In genomic region chr5:171426680-171427079, GRCh38 we compare ENCODE assay signal across 22 cellular contexts. TPM values are rescaled to one million over a fixed set of nuclear protein-coding genes. Genes with fewer than 3 reads are reported as not detected.
A peak's percentile ranks its signal among the peaks of the same experiment; 100 is the strongest.
DNase-seq lines count a peak whose midpoint lies in the region; ATAC-seq, FAIRE-seq and TF ChIP-seq lines count a peak whose summit lies in the region.
"Had no signal": no experiment of that assay in that cellular context is flagged by ENCODE, and none has a peak within 500 bp of the region (broad histone marks: within the 10 kb centered on the region; RNA-seq: fewer than 3 reads in every experiment).

No MANE protein-coding gene starts in this region.

- in situ Hi-C loops in HepG2 (cut with HindIII; ENCODE audit: extremely low pct_ligation_motif_present, low pct_unique_long_range_greater_than_20kb), result loop anchor here (10.0 kb wide), 1 partner anchor 168 kb away; no protein-coding TSS in a partner anchor

- peak; percentile 13 for DNase-seq in Right ventricle myocardium superior
- DNase-seq in right cardiac atrium, result no peak
- no peak for DNase-seq in HepG2 (ENCODE audit: low spot score)
- no peak for DNase-seq in right lobe of liver
- DNase-seq in left lobe of liver (ENCODE audit: low spot score), result peak; percentile 14
- DNase-seq in smooth muscle cell (lab: John Stamatoyannopoulos, UW; ENCODE audit: unreplicated experiment), result no peak
- DNase-seq: AML-193; Calu3; CD8-positive, alpha-beta T cell; DMS79 treated with DMSO at 0.1 percent for 48 hours; GF-D8 had no signal

- WGBS in right cardiac atrium, result 88% methylated on average over 9 of the region's 9 CpGs
- WGBS in HepG2 (ENCODE audit: low lambda C conversion rate), result 44% methylated on average over 6 of the region's 9 CpGs
- 95% methylated on average over 7 of the region's 9 CpGs for WGBS in right lobe of liver (ENCODE audit: insufficient coverage, low coverage, low lambda C conversion rate, missing lambda C conversion rate)
- 97% methylated on average over 9 of the region's 9 CpGs for WGBS in smooth muscle cell (ENCODE audit: low lambda C conversion rate)

- FAIRE-seq in HepG2 (lab: Jason Lieb, UNC), result no peak
- FAIRE-seq: A549, D721Med, G401.6, GM12891, GM19239 had no signal

- no peak overlapping the region for H3K4me3 ChIP-seq in right cardiac atrium (ENCODE audit: low read length)
- no peak overlapping the region for H3K4me3 ChIP-seq in HepG2 (replicated peaks in 1 of 3; ENCODE audit: insufficient read depth in 1 of 3, low read depth in 2 of 3, low read length in 3 of 3)
- no peak overlapping the region for H3K4me3 ChIP-seq in right lobe of liver
- no peak overlapping the region for H3K4me3 ChIP-seq in smooth muscle cell
- H3K4me3 ChIP-seq: A549; BLaER1 treated with 17β-estradiol and CSF1 and Interleukin-3, amounts not matched to agents 10 nM and 100 nM had no signal

- H3K9ac ChIP-seq in HepG2 (ENCODE audit: insufficient read depth, low read depth, low read length), result no peak overlapping the region
- H3K9ac ChIP-seq in smooth muscle cell (ENCODE audit: low read depth), result no peak overlapping the region
- H3K9ac ChIP-seq: BLaER1 treated with 17β-estradiol and CSF1 and Interleukin-3, amounts not matched to agents 10 nM and 100 nM had no signal

- H3K9me3 ChIP-seq in right cardiac atrium (ENCODE audit: control insufficient read depth, low read length) (no peaks in the 10 kb centered on the region), HepG2 (ENCODE audit: low read length) (no peaks in the 10 kb centered on the region), right lobe of liver (no peaks in the 10 kb centered on the region), smooth muscle cell (replicated peaks; ENCODE audit: low read depth) (no peaks in the 10 kb centered on the region)
- H3K9me3 ChIP-seq: A549; BLaER1 treated with 17β-estradiol and CSF1 and Interleukin-3, amounts not matched to agents 10 nM and 100 nM; Caco-2 had no signal

- POLR2A ChIA-PET in HepG2 (lab: Yijun Ruan, JAX), result no interaction called here

- intact Hi-C loops in Right ventricle myocardium superior (cut with DNase I), result loop anchor here (10.0 kb wide), 1 partner anchor 198 kb away; no protein-coding TSS in a partner anchor
- intact Hi-C loops in right cardiac atrium (cut with DNase I), result loop anchor here (10.0 kb wide), 3 partner anchors 198 to 428 kb away; no protein-coding TSS in a partner anchor
- intact Hi-C loops in HepG2 (cut with micrococcal nuclease; ENCODE audit: unreplicated experiment), result no loop called here
- intact Hi-C loops in right lobe of liver (cut with DNase I), result no loop called here

- H3K79me2 ChIP-seq in HepG2 (ENCODE audit: insufficient read depth, low read length) (no peaks in the 10 kb centered on the region), smooth muscle cell (ENCODE audit: low read depth) (no peaks in the 10 kb centered on the region)

- no peak for ATAC-seq in Right ventricle myocardium superior (ENCODE audit: poor library complexity)
- no peak for ATAC-seq in right cardiac atrium
- ATAC-seq in HepG2, result no peak
- no peak for ATAC-seq in right lobe of liver
- no peak for ATAC-seq in left lobe of liver
- ATAC-seq in GM21786 (IDR thresholded peaks at IDR 0.05; ENCODE audit: unreplicated experiment), result no peak
- ATAC-seq: A549; CD8-positive, alpha-beta T cell had no signal

- no TSS peak for BruUV-seq in HepG2 (replicated peaks; lab: Mats Ljungman, UMichigan)

- no peak overlapping the region for H2AFZ ChIP-seq in HepG2 (ENCODE audit: low read length)
- H2AFZ ChIP-seq in smooth muscle cell (ENCODE audit: low read depth), result no peak overlapping the region

- H3K4me1 ChIP-seq in right cardiac atrium (ENCODE audit: control insufficient read depth, insufficient read depth, low read length) (no peaks in the 10 kb centered on the region), HepG2 (ENCODE audit: insufficient read depth, low read length) (no peaks in the 10 kb centered on the region), right lobe of liver (no peaks in the 10 kb centered on the region), smooth muscle cell (ENCODE audit: low read depth) (no peaks in the 10 kb centered on the region)
- H3K4me1 ChIP-seq: A549 had no signal

- CTCF ChIA-PET in HepG2 (lab: Yijun Ruan, JAX; ENCODE audit: low intra/inter-chr PET ratio, low total read pairs), result no interaction called here

- H3F3A ChIP-seq in smooth muscle cell (ENCODE audit: low read depth), result no peaks in the 10 kb centered on the region

- H3K4me2 ChIP-seq in HepG2 (ENCODE audit: low read depth, low read length) (no peak overlapping the region), smooth muscle cell (no peak overlapping the region)
- H3K4me2 ChIP-seq: A549; BLaER1 treated with 17β-estradiol and CSF1 and Interleukin-3, amounts not matched to agents 10 nM and 100 nM had no signal

- no peaks in the 10 kb centered on the region for H3K27me3 ChIP-seq in right cardiac atrium (ENCODE audit: control insufficient read depth, insufficient read depth)
- H3K27me3 ChIP-seq in HepG2 (ENCODE audit: control insufficient read depth in 1 of 2, insufficient read depth in 2 of 2, low read length in 2 of 2), result peaks cover 2 to 7% of the 10 kb centered on the region in 2 experiments; a peak in 3 of 5 replicates
- H3K27me3 ChIP-seq in right lobe of liver, result no peaks in the 10 kb centered on the region
- no peaks in the 10 kb centered on the region for H3K27me3 ChIP-seq in smooth muscle cell (ENCODE audit: low read depth)

- H3K27ac ChIP-seq in right cardiac atrium (ENCODE audit: low read length) (no peak overlapping the region), HepG2 (ENCODE audit: extremely low read length, insufficient read depth, low read length) (no peak overlapping the region), right lobe of liver (no peak overlapping the region), smooth muscle cell (ENCODE audit: low read depth) (no peak overlapping the region)
- H3K27ac ChIP-seq: 22Rv1; A549; BLaER1 treated with 17β-estradiol and CSF1 and Interleukin-3, amounts not matched to agents 10 nM and 100 nM; C4-2B had no signal

- no peak for TF ChIP-seq CTCF in HepG2 (CRISPR knock-in tag; IDR thresholded peaks at IDR 0.05)
- no peak for TF ChIP-seq CTCF in right lobe of liver (IDR thresholded peaks at IDR 0.05)
- no peak for TF ChIP-seq CTCF in smooth muscle cell (IDR thresholded peaks at IDR 0.05; ENCODE audit: borderline replicate concordance, insufficient read depth, poor library complexity, severe bottlenecking)

- no peak for TF ChIP-seq RAD21 in HepG2 (CRISPR knock-in tag; IDR thresholded peaks at IDR 0.05)

- no peaks in the 10 kb centered on the region for H3K36me3 ChIP-seq in HepG2 (replicated peaks in 1 of 2; ENCODE audit: control insufficient read depth in 1 of 2, insufficient read depth in 2 of 2, low read length in 2 of 2)
- H3K36me3 ChIP-seq in right lobe of liver, result no peaks in the 10 kb centered on the region
- H3K36me3 ChIP-seq in smooth muscle cell (ENCODE audit: low read depth), result no peaks in the 10 kb centered on the region
- H3K36me3 ChIP-seq: BLaER1 treated with 17β-estradiol and CSF1 and Interleukin-3, amounts not matched to agents 10 nM and 100 nM had no signal

- TF ChIP-seq EP300 in HepG2 (IDR thresholded peaks at IDR 0.05; ENCODE audit: low read depth in 2 of 2, low read length in 2 of 2) (no peak), HepG2 (CRISPR knock-in tag; IDR thresholded peaks at IDR 0.05; ENCODE audit: borderline replicate concordance) (no peak)

- no peaks in the 10 kb centered on the region for H4K20me1 ChIP-seq in HepG2 (ENCODE audit: insufficient read depth, low read length)
- H4K20me1 ChIP-seq in smooth muscle cell (ENCODE audit: low read depth), result no peaks in the 10 kb centered on the region

- TF ChIP-seq POLR2A in HepG2 (IDR thresholded peaks at IDR 0.05; ENCODE audit: insufficient read depth in 1 of 2, low read depth in 2 of 2, low read length in 2 of 2) (no peak), right lobe of liver (IDR thresholded peaks at IDR 0.05) (no peak)

RNA-seq across cellular contexts. Expression of gene FGF18, which starts 7.2 kb away (rescaled TPM):
- total RNA-seq in Right ventricle myocardium superior, result 5.8 TPM
- total RNA-seq in right cardiac atrium, result 1 to 10 TPM; 1.3 to 4.3 (median 1.9) TPM
- polyA plus RNA-seq in right cardiac atrium, result 1.2 TPM
- not detected in 2 replicates for total RNA-seq in HepG2 (2016; rRNA removed; fragmentation: Illumina TruSeq; extraction: Trizol)
- total RNA-seq in HepG2 (2016; cell fraction: cytosol; rRNA removed; fragmentation: Illumina TruSeq; extraction: Trizol; ENCODE audit: low read depth), result not detected in 2 replicates
- total RNA-seq in HepG2 (2016; cell fraction: insoluble cytoplasmic fraction; rRNA removed; fragmentation: Illumina TruSeq; extraction: Trizol), result not detected in 2 replicates
- total RNA-seq in HepG2 (2016; cell fraction: membrane; rRNA removed; fragmentation: Illumina TruSeq; extraction: Trizol), result not detected in 2 replicates
- total RNA-seq in HepG2 (2016; cell fraction: nucleus; rRNA removed; fragmentation: Illumina TruSeq; extraction: Trizol), result not detected in 2 replicates
- polyA plus RNA-seq in HepG2 (2011; rRNA removed), result 0.04 TPM in 1 of 2 replicates, not detected in the other
- polyA plus RNA-seq in HepG2 (2011; cell fraction: cytosol; rRNA removed), result not detected in 2 replicates
- 0.05 and 0.24 TPM in 2 replicates for polyA plus RNA-seq in HepG2 (2011; cell fraction: nucleus; rRNA removed)
- 0.08 TPM in 1 of 2 replicates, not detected in the other for polyA plus RNA-seq in HepG2 (2012)
- 0.06 TPM in 1 of 2 replicates, not detected in the other for polyA plus RNA-seq in HepG2 (2016; cell fraction: cytosol; fragmentation: Illumina TruSeq; extraction: Trizol; ENCODE audit: low read depth)
- not detected in 2 replicates for polyA plus RNA-seq in HepG2 (2016; cell fraction: insoluble cytoplasmic fraction; fragmentation: Illumina TruSeq; extraction: Trizol; ENCODE audit: low read depth)
- polyA plus RNA-seq in HepG2 (2016; cell fraction: membrane; fragmentation: Illumina TruSeq; extraction: Trizol; ENCODE audit: low read depth), result 0.09 TPM in 1 of 2 replicates, not detected in the other
- polyA plus RNA-seq in HepG2 (2016; cell fraction: nucleus; fragmentation: Illumina TruSeq; extraction: Trizol; ENCODE audit: insufficient read depth, low read depth), result not detected in 2 replicates
- polyA minus RNA-seq in HepG2 (2011; rRNA and poly(A)+ RNA removed; ENCODE audit: low replicate concordance), result not detected in 2 replicates
- not detected in 2 replicates for polyA minus RNA-seq in HepG2 (2011; cell fraction: cytosol; rRNA and poly(A)+ RNA removed)
- polyA minus RNA-seq in HepG2 (2011; cell fraction: nucleus; rRNA and poly(A)+ RNA removed), result not detected in 2 replicates
- total RNA-seq in right lobe of liver, result under 1 TPM in 1 of 6 experiments, not detected in 5; 0.12 TPM
- not detected for total RNA-seq in left lobe of liver
- total RNA-seq in smooth muscle cell, result not detected in 2 replicates
- 0.21 TPM in 1 of 2 replicates, not detected in the other for polyA plus RNA-seq in smooth muscle cell
- polyA plus RNA-seq: BJ had no signal

RNA-seq across cellular contexts. Expression of gene NPM1, which starts 39.0 kb away (rescaled TPM):
- total RNA-seq in Right ventricle myocardium superior (342 TPM), right cardiac atrium (100 to 1,000 TPM; 355 to 493 (median 433) TPM), HepG2 (2016; rRNA removed; fragmentation: Illumina TruSeq; extraction: Trizol) (3,353 and 5,553 TPM in 2 replicates), right lobe of liver (100 to 1,000 TPM; 196 to 310 (median 258) TPM), left lobe of liver (184 TPM), smooth muscle cell (856 and 2,459 TPM in 2 replicates)
- polyA plus RNA-seq in right cardiac atrium (887 TPM), HepG2 (2011; rRNA removed) (1,684 and 2,047 TPM in 2 replicates), smooth muscle cell (330 and 360 TPM in 2 replicates)
- total RNA-seq in HepG2 (2016; cell fraction: cytosol; rRNA removed; fragmentation: Illumina TruSeq; extraction: Trizol; ENCODE audit: low read depth), result 762 and 941 TPM in 2 replicates
- 3,423 and 5,528 TPM in 2 replicates for total RNA-seq in HepG2 (2016; cell fraction: insoluble cytoplasmic fraction; rRNA removed; fragmentation: Illumina TruSeq; extraction: Trizol)
- total RNA-seq in HepG2 (2016; cell fraction: membrane; rRNA removed; fragmentation: Illumina TruSeq; extraction: Trizol), result 1,613 and 2,053 TPM in 2 replicates
- 1,233 and 1,301 TPM in 2 replicates for total RNA-seq in HepG2 (2016; cell fraction: nucleus; rRNA removed; fragmentation: Illumina TruSeq; extraction: Trizol)
- 2,726 and 4,334 TPM in 2 replicates for polyA plus RNA-seq in HepG2 (2011; cell fraction: cytosol; rRNA removed)
- polyA plus RNA-seq in HepG2 (2011; cell fraction: nucleus; rRNA removed), result 901 and 998 TPM in 2 replicates
- 3,095 and 3,791 TPM in 2 replicates for polyA plus RNA-seq in HepG2 (2012)
- 990 and 1,054 TPM in 2 replicates for polyA plus RNA-seq in HepG2 (2016; cell fraction: cytosol; fragmentation: Illumina TruSeq; extraction: Trizol; ENCODE audit: low read depth)
- polyA plus RNA-seq in HepG2 (2016; cell fraction: insoluble cytoplasmic fraction; fragmentation: Illumina TruSeq; extraction: Trizol; ENCODE audit: low read depth), result 5,889 and 6,211 TPM in 2 replicates
- 1,669 and 1,931 TPM in 2 replicates for polyA plus RNA-seq in HepG2 (2016; cell fraction: membrane; fragmentation: Illumina TruSeq; extraction: Trizol; ENCODE audit: low read depth)
- polyA plus RNA-seq in HepG2 (2016; cell fraction: nucleus; fragmentation: Illumina TruSeq; extraction: Trizol; ENCODE audit: insufficient read depth, low read depth), result 1,818 and 1,822 TPM in 2 replicates
- 1,398 and 1,793 TPM in 2 replicates for polyA minus RNA-seq in HepG2 (2011; rRNA and poly(A)+ RNA removed; ENCODE audit: low replicate concordance)
- polyA minus RNA-seq in HepG2 (2011; cell fraction: cytosol; rRNA and poly(A)+ RNA removed), result 3,161 and 4,136 TPM in 2 replicates
- polyA minus RNA-seq in HepG2 (2011; cell fraction: nucleus; rRNA and poly(A)+ RNA removed), result 529 and 590 TPM in 2 replicates

Comparison
In these comparisons a context has a peak if more than half of its experiments do, and no peak if none do; other contexts are left out.
1. DNase-seq: peak in Right ventricle myocardium superior (single experiment) and left lobe of liver (single experiment); none in right cardiac atrium (0 of 3), HepG2 (single experiment), right lobe of liver (0 of 3) and smooth muscle cell (single experiment).
2. intact Hi-C loops: an anchor here in Right ventricle myocardium superior (10.0 kb wide) and right cardiac atrium (10.0 kb wide); none called in HepG2 and right lobe of liver.